Comparison of ENCODE assay signal across 23 cellular contexts in the genomic region with DNA sequence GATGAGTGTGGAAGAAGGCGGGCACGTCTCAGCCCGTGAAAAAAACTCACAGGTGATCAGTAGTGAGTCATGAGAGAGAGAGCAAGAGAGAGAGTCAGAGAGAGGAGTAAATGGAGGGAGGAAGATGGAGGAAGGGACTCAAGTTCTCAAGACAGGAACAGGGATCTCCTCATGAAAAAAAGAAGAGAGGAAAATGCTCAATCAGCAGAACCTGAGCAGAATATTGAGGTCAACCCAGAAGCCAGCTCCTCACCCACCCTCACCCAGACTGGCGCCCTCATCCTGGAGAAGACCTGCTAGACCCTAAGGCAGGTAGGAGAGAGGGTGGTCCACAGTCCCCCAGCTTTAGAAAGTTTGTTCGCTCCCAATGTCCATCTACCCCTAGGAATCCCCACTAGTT. TPM values are rescaled to one million over a fixed set of nuclear protein-coding genes. Genes with fewer than 3 reads are reported as not detected.
"Had no signal": no experiment of that assay in that cellular context is flagged by ENCODE, and none has a peak within 500 bp of the region (broad histone marks: within the 10 kb centered on the region; RNA-seq: fewer than 3 reads in every experiment).

No MANE protein-coding gene starts in this region.

- DNase-seq: Kasumi-1, MM.1S, NCI-H1092 treated with DMSO at 0.1 percent for 48 hours, NCI-H1436, NCI-H187, NCI-H2029, NCI-H2081 treated with DMSO at 0.1 percent for 48 hours, NCI-H2171, NCI-H226, NCI-H446, NCI-H510A, NCI-H524 treated with DMSO at 0.1 percent for 48 hours, NCI-H69, NCI-H774, SHP77, SK-N-SH had no signal

- ATAC-seq: Panc1 had no signal

- FAIRE-seq: HTR-8/SVneo had no signal

- H3K4me2 ChIP-seq: KMS-11, SK-N-SH had no signal

- H3K9me3 ChIP-seq: SK-N-SH had no signal

- H3K27ac ChIP-seq: HL-60, KMS-11, RWPE1 had no signal

- H3K9ac ChIP-seq: KMS-11, SK-N-SH had no signal

RNA-seq across cellular contexts. Expression of a gene that starts 4.8 kb away (rescaled TPM):
- total RNA-seq: SK-MEL-5 had no signal
- polyA plus RNA-seq: SK-N-SH had no signal

RNA-seq across cellular contexts. Expression of a gene that starts 30.2 kb away (rescaled TPM):
- total RNA-seq: M059J, SK-MEL-5 had no signal
- polyA plus RNA-seq: SK-N-SH had no signal
